ENCODE assay signal across 17 cellular contexts in the genomic region with DNA sequence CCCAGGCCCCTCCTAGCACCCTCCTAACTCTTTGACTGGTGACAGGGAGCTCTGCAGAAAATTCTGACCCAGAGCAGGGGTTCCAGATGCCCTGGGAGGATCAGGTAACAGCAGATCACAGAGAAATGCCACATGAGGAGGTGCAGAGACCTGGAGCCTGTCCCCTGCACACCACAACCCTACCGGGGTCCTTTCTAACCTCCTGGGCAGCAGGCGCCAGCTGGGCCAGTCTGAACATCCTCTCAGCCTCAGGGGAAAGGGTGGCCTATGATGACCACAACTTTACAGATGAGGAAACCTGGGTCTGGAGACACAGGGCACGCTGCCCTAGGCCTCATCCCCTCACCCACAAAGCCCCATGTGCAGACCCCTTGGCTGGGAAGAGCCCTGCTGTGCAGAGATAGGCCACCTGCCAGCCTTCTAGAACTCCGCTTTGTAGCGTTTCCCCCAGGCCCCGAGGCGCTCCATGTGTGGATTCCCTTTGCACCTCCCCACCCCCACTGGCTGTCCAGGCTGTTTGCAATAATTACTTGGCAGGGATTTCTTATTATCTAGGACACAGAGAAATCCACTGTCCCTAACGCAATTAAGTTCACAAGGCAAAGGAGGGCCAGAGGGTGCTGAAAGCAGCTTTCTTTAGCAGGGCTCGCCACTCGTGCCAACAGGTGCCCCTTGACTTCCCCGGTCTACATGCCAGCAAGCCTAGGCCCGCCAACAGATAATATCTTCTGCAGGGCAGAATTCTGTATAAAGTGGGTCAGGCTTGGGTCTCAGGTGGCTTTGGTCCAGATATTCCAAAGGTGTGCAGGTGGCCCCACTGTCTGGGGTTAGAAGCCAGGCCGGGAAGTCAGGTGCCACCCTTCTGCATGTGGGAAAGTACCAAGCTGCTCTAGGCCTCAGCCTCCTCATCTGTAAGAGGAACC. TPM values are rescaled to one million over a fixed set of nuclear protein-coding genes. Genes with fewer than 3 reads are reported as not detected.
DNase-seq lines count a peak whose midpoint lies in the region; ATAC-seq, FAIRE-seq and TF ChIP-seq lines count a peak whose summit lies in the region.
"Had no signal": no experiment of that assay in that cellular context is flagged by ENCODE, and none has a peak within 500 bp of the region (broad histone marks: within the 10 kb centered on the region; RNA-seq: fewer than 3 reads in every experiment).

No MANE protein-coding gene starts in this region.

- peaks cover 78% of the 10 kb centered on the region for H3K36me3 Mint-ChIP-seq in central memory CD8-positive, alpha-beta T cell (ENCODE audit: insufficient read depth)

- no peak overlapping the region for H3K4me3 Mint-ChIP-seq in central memory CD8-positive, alpha-beta T cell
- H3K4me3 Mint-ChIP-seq: CD4-positive, CD25-positive, alpha-beta regulatory T cell had no signal

- DNase-seq in BE2C = peak; percentile 91
- peak; percentile 5 for DNase-seq in GM12891 (ENCODE audit: insufficient read length, low spot score)
- no peak for DNase-seq in central memory CD8-positive, alpha-beta T cell (ENCODE audit: low spot score in 2 of 2)
- DNase-seq in lower lobe of right lung = peak; percentile 28
- DNase-seq in OCI-M2 (lab: John Stamatoyannopoulos, UW; ENCODE audit: unreplicated experiment) = no peak
- DNase-seq: CD4-positive, CD25-positive, alpha-beta regulatory T cell; foreskin fibroblast; MG63; NCI-H446 treated with DMSO at 0.1 percent for 48 hours; retina; RPMI8226 had no signal

- no peaks in the 10 kb centered on the region for H3K9me3 Mint-ChIP-seq in central memory CD8-positive, alpha-beta T cell
- H3K9me3 Mint-ChIP-seq: CD4-positive, CD25-positive, alpha-beta regulatory T cell had no signal

- no peak for TF ChIP-seq CTCF in BE2C (IDR thresholded peaks at IDR 0.05; ENCODE audit: low read depth, low read length)
- no peak for TF ChIP-seq CTCF in lower lobe of right lung (IDR thresholded peaks at IDR 0.05)

- intact Hi-C loops in lower lobe of right lung (cut with DNase I) = no loop called here

- H3K27ac Mint-ChIP-seq in central memory CD8-positive, alpha-beta T cell (ENCODE audit: low read depth) = peak overlapping the region; percentile 51

- H3K4me1 Mint-ChIP-seq in central memory CD8-positive, alpha-beta T cell = peaks cover 4% of the 10 kb centered on the region
- H3K4me1 Mint-ChIP-seq: CD4-positive, CD25-positive, alpha-beta regulatory T cell had no signal

- no peaks in the 10 kb centered on the region for H3K27me3 Mint-ChIP-seq in central memory CD8-positive, alpha-beta T cell
- H3K27me3 Mint-ChIP-seq: CD4-positive, CD25-positive, alpha-beta regulatory T cell had no signal

- H3K4me3 ChIP-seq in BE2C (ENCODE audit: low read depth, low read length) = no peak overlapping the region
- no peak overlapping the region for H3K4me3 ChIP-seq in lower lobe of right lung
- H3K4me3 ChIP-seq: adrenal gland, HAP-1, MG63 had no signal

- TF ChIP-seq POLR2A in GM12891 (IDR thresholded peaks at IDR 0.05; ENCODE audit: low read depth, low read length) = no peak

- H3K9me3 ChIP-seq in BE2C (no peaks in the 10 kb centered on the region), lower lobe of right lung (no peaks in the 10 kb centered on the region)
- H3K9me3 ChIP-seq: adrenal gland, HAP-1, MG63 had no signal

- ATAC-seq in central memory CD8-positive, alpha-beta T cell (replicated peaks; ENCODE audit: extremely low read depth, poor library complexity, severe bottlenecking) = no peak
- no peak for ATAC-seq in lower lobe of right lung
- ATAC-seq in GM21526 (IDR thresholded peaks at IDR 0.05; ENCODE audit: low FRiP score, unreplicated experiment) = no peak
- no peak for ATAC-seq in GM21737 (IDR thresholded peaks at IDR 0.05; ENCODE audit: unreplicated experiment)
- ATAC-seq in GM21367 (IDR thresholded peaks at IDR 0.05; ENCODE audit: unreplicated experiment) = no peak

- H3K4me1 ChIP-seq in BE2C = peaks cover 16% of the 10 kb centered on the region
- H3K4me1 ChIP-seq in lower lobe of right lung = peaks cover 17% of the 10 kb centered on the region
- H3K4me1 ChIP-seq: adrenal gland, HAP-1 had no signal

- FAIRE-seq in GM12891 (lab: Jason Lieb, UNC) = no peak
- FAIRE-seq: islet of Langerhans had no signal

- no peak overlapping the region for H3K27ac ChIP-seq in lower lobe of right lung
- H3K27ac ChIP-seq: adrenal gland had no signal

- H3K27me3 ChIP-seq in BE2C (no peaks in the 10 kb centered on the region), lower lobe of right lung (ENCODE audit: low read depth) (no peaks in the 10 kb centered on the region)
- H3K27me3 ChIP-seq: adrenal gland, MG63 had no signal

- H3K36me3 ChIP-seq in BE2C = peaks cover 54% of the 10 kb centered on the region
- H3K36me3 ChIP-seq in lower lobe of right lung = peaks cover 100% of the 10 kb centered on the region

TF ChIP-seq in GM12891, 5 proteins besides CTCF, POLR2A, EP300 and RAD21:
- no peak for TF ChIP-seq PAX5 (IDR thresholded peaks at IDR 0.05; ENCODE audit: insufficient read depth, low read length, severe bottlenecking)
- no peak for TF ChIP-seq TAF1 (IDR thresholded peaks at IDR 0.05; ENCODE audit: low read depth, low read length)
- TF ChIP-seq SPI1 (IDR thresholded peaks at IDR 0.05; ENCODE audit: low read depth, low read length) = no peak
- TF ChIP-seq POLR2AphosphoS5 (IDR thresholded peaks at IDR 0.05; ENCODE audit: low read depth, low read length) = no peak
- TF ChIP-seq POU2F2 (IDR thresholded peaks at IDR 0.05; ENCODE audit: low read depth, low read length) = no peak

RNA-seq across cellular contexts. Expression of a gene that starts 36.4 kb away (rescaled TPM):
- polyA plus RNA-seq in BE2C (2012; ENCODE audit: insufficient read depth, insufficient read length, low read depth) = 93.6 TPM
- 199 TPM for polyA plus RNA-seq in GM12891 (2012; ENCODE audit: low read depth, missing spikeins)
- 233 TPM for total RNA-seq in lower lobe of right lung

RNA-seq across cellular contexts. Expression of a gene that starts 58.9 kb away (rescaled TPM):
- not detected for polyA plus RNA-seq in BE2C (2012; ENCODE audit: insufficient read depth, insufficient read length, low read depth)
- 0.56 TPM for polyA plus RNA-seq in GM12891 (2012; ENCODE audit: low read depth, missing spikeins)
- 25.2 TPM for total RNA-seq in lower lobe of right lung

Comparison
In these comparisons a context has a peak if more than half of its experiments do, and no peak if none do; other contexts are left out.
1. DNase-seq: peak in BE2C (single experiment), GM12891 (single experiment) and lower lobe of right lung (single experiment); none in central memory CD8-positive, alpha-beta T cell (0 of 2) and OCI-M2 (single experiment).